16 cellular contexts compared by ENCODE assay signal in the genomic region with DNA sequence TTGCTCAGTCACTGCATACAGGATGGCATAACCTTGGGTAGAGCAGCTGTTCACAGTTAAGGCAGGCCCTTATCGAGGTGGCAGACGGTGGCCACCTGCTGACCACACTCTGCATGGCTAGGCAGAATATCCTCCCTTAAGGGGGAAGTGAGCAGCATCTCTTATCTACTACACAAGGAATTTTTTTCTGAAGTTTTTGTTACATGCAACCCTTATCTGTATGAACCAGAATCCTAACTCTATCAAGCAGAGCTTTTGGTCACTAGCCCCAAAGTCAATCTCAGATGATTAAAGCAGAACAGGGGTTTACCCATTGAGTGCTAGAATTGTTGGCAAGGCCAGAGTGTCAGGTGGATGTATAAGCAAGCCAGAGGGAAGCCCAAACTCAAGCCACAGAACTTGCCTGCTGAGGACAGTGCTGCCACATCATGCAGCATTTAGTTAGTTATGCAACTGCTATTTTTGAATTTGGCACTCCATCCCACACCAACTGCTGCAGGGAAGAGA.
DNase-seq lines count a peak whose midpoint lies in the region; TF ChIP-seq lines count a peak whose summit lies in the region.
"Had no signal": no experiment of that assay in that cellular context is flagged by ENCODE, and none has a peak within 500 bp of the region (broad histone marks: within the 10 kb centered on the region; RNA-seq: fewer than 3 reads in every experiment).

No MANE protein-coding gene starts in this region.

- H3K9ac ChIP-seq in mesendoderm (ENCODE audit: low read length), result no peak overlapping the region

- H4K8ac ChIP-seq in mesendoderm (ENCODE audit: low read depth, low read length), result no peak overlapping the region

- H3K9me3 ChIP-seq in Caco-2, result no peaks in the 10 kb centered on the region

- no peak overlapping the region for H2BK120ac ChIP-seq in mesendoderm (ENCODE audit: low read depth, low read length)

- no peak overlapping the region for H3K4me2 ChIP-seq in mesendoderm (ENCODE audit: low read length)

- TF ChIP-seq CTCF in Caco-2 (IDR thresholded peaks at IDR 0.05; ENCODE audit: insufficient read depth in 1 of 2, low read depth in 1 of 2, low read length in 1 of 2, severe bottlenecking in 1 of 2, unreplicated experiment in 1 of 2) (peak; percentile 16 to 17), dorsolateral prefrontal cortex (IDR thresholded peaks at IDR 0.05 in 54 of 56, conservative IDR thresholded peaks at IDR 0.05 in 2 of 56; ENCODE audit: low read depth in 1 of 56, partially characterized antibody in 56 of 56) (peak in 7 of 56 donors; percentile 9 to 26 (median 17))

- H3K4me1 ChIP-seq in Caco-2, result no peaks in the 10 kb centered on the region
- no peaks in the 10 kb centered on the region for H3K4me1 ChIP-seq in mesendoderm (ENCODE audit: control insufficient read depth, low read depth, low read length)

- no peak overlapping the region for H3K4me3 ChIP-seq in Caco-2 (ENCODE audit: low read depth, low read length)
- H3K4me3 ChIP-seq in dorsolateral prefrontal cortex, result no peak overlapping the region
- no peak overlapping the region for H3K4me3 ChIP-seq in mesendoderm (ENCODE audit: low read length)

- CTCF ChIA-PET in Caco-2 (lab: Charles Lee), result interaction anchor here (1.1 kb wide), 1 partner anchor 233 kb away, joined by 6 read pairs; no protein-coding TSS in a partner anchor

- H3K23ac ChIP-seq in mesendoderm (ENCODE audit: low read length), result no peak overlapping the region

- H3K27ac Mint-ChIP-seq in Caco-2 (ENCODE audit: unreplicated experiment), result no peak overlapping the region
- H3K27ac Mint-ChIP-seq: activated CD4-positive, alpha-beta memory T cell treated with anti-CD3 and anti-CD28 coated beads for 36 hours; naive thymus-derived CD4-positive, alpha-beta T cell; T-helper 17 cell had no signal

- BruUV-seq in Caco-2 (replicated peaks; lab: Mats Ljungman, UMichigan), result no TSS peak

- no CpG with 5 or more reads among the region's 2 CpGs for WGBS in mesendoderm (ENCODE audit: extremely low coverage, insufficient coverage, low lambda C conversion rate)

- H3K18ac ChIP-seq in mesendoderm (ENCODE audit: low read length), result no peak overlapping the region

- H3K79me1 ChIP-seq in mesendoderm (ENCODE audit: low read length), result no peaks in the 10 kb centered on the region

- H2BK5ac ChIP-seq in mesendoderm (ENCODE audit: low read length), result no peak overlapping the region

- H3K27me3 Mint-ChIP-seq in Caco-2 (ENCODE audit: insufficient read depth, unreplicated experiment), result peaks cover 16% of the 10 kb centered on the region
- H3K27me3 Mint-ChIP-seq: activated CD4-positive, alpha-beta memory T cell treated with anti-CD3 and anti-CD28 coated beads for 36 hours; T-helper 17 cell had no signal

- H3K4me1 Mint-ChIP-seq in Caco-2 (ENCODE audit: low read depth, unreplicated experiment), result no peaks in the 10 kb centered on the region
- H3K4me1 Mint-ChIP-seq: stimulated activated naive CD8-positive, alpha-beta T cell treated with anti-CD3 and anti-CD28 coated beads, Interleukin-15, amount 100 ng/mL, for 72 hours; T-helper 17 cell had no signal

- intact Hi-C loops in Caco-2 (cut with micrococcal nuclease; ENCODE audit: unreplicated experiment) (loop anchor here (5.0 kb wide), 1 partner anchor 231 kb away; no protein-coding TSS in a partner anchor), dorsolateral prefrontal cortex (cut with DNase I) (no loop called here)

- H3K27me3 ChIP-seq in Caco-2 (replicated peaks; ENCODE audit: control insufficient read depth, insufficient read depth, low read length) (no peaks in the 10 kb centered on the region; the same call in 1 of the 2 replicates), dorsolateral prefrontal cortex (peaks cover 0 to 4% (median 0%) of the 10 kb centered on the region in 45 donors), mesendoderm (ENCODE audit: insufficient read depth, low read length, poor library complexity) (no peaks in the 10 kb centered on the region)

- H3K4ac ChIP-seq in mesendoderm (ENCODE audit: low read depth, low read length), result no peak overlapping the region

- no peak overlapping the region for H4K5ac ChIP-seq in mesendoderm (ENCODE audit: low read length)

- no peaks in the 10 kb centered on the region for H3K79me2 ChIP-seq in mesendoderm (ENCODE audit: control insufficient read depth, insufficient read depth, low read length)

- peak overlapping the region in 39 of 59 donors; percentile 3 to 74 (median 44) for H3K27ac ChIP-seq in dorsolateral prefrontal cortex
- H3K27ac ChIP-seq in mesendoderm (ENCODE audit: low read depth, low read length), result no peak overlapping the region

- POLR2A ChIA-PET in Caco-2 (lab: Charles Lee), result no interaction called here

- no peak overlapping the region for H3K56ac ChIP-seq in mesendoderm (ENCODE audit: low read length)

- no peak overlapping the region for H2AK5ac ChIP-seq in mesendoderm (ENCODE audit: low read length)

- H3K36me3 ChIP-seq in Caco-2 (ENCODE audit: control insufficient read depth, insufficient read depth, low read length) (no peaks in the 10 kb centered on the region), mesendoderm (ENCODE audit: control insufficient read depth, insufficient read depth, low read length) (no peaks in the 10 kb centered on the region)

- no peak overlapping the region for H2BK15ac ChIP-seq in mesendoderm (replicated peaks; ENCODE audit: low read depth)

- DNase-seq in Caco-2, result no peak
- DNase-seq in NCI-H510A (lab: John Stamatoyannopoulos, UW), result peak; percentile 43
- peak in 4 of 10 donors; percentile 14 to 44 (median 37) for DNase-seq in dorsolateral prefrontal cortex
- DNase-seq in mesendoderm, result peak; percentile 68
- DNase-seq in dermis blood vessel endothelial cell, result no peak
- no peak for DNase-seq in activated T-cell treated with anti-CD3 and anti-CD28 coated beads, Interleukin-2, amount 50 U/mL, for 1 hour
- no peak for DNase-seq in H4 (ENCODE audit: low spot score)
- DNase-seq in 8988T, result no peak
- DNase-seq: activated CD4-positive, alpha-beta memory T cell treated with anti-CD3 and anti-CD28 coated beads for 36 hours; activated effector memory CD4-positive, alpha-beta T cell treated with Interleukin-2 at 50 U/mL for 16 hours; C1 segment of cervical spinal cord; effector CD4-positive, alpha-beta T cell; foreskin fibroblast; naive thymus-derived CD4-positive, alpha-beta T cell; stimulated activated naive CD8-positive, alpha-beta T cell treated with anti-CD3 and anti-CD28 coated beads, Interleukin-15, amount 100 ng/mL, for 72 hours; T-helper 17 cell had no signal

- no peaks in the 10 kb centered on the region for H3K36me3 Mint-ChIP-seq in Caco-2 (ENCODE audit: insufficient read depth, unreplicated experiment)
- H3K36me3 Mint-ChIP-seq: activated CD4-positive, alpha-beta memory T cell treated with anti-CD3 and anti-CD28 coated beads for 36 hours had no signal

- H3K9me3 Mint-ChIP-seq in Caco-2 (ENCODE audit: unreplicated experiment), result no peaks in the 10 kb centered on the region

- H3K4me3 Mint-ChIP-seq in Caco-2 (ENCODE audit: unreplicated experiment), result no peak overlapping the region
- H3K4me3 Mint-ChIP-seq: activated CD4-positive, alpha-beta memory T cell treated with anti-CD3 and anti-CD28 coated beads for 36 hours; naive thymus-derived CD4-positive, alpha-beta T cell; stimulated activated naive CD8-positive, alpha-beta T cell treated with anti-CD3 and anti-CD28 coated beads, Interleukin-15, amount 100 ng/mL, for 72 hours; T-helper 17 cell had no signal

Comparison
In these comparisons a context has a peak if more than half of its experiments do, and no peak if none do; other contexts are left out.
1. DNase-seq: peak in NCI-H510A (single experiment) and mesendoderm (single experiment); none in Caco-2 (0 of 2), dermis blood vessel endothelial cell (single experiment), activated T-cell treated with anti-CD3 and anti-CD28 coated beads, Interleukin-2, amount 50 U/mL, for 1 hour (single experiment), H4 (single experiment) and 8988T (single experiment).